1 cellular context compared by ENCODE assay signal in genomic region chr14:33716921-33717320, GRCh38.
TF ChIP-seq lines count a peak whose summit lies in the region.

No MANE protein-coding gene starts in this region.

TF ChIP-seq in GM23338, 12 proteins besides CTCF, POLR2A, EP300 and RAD21 (continued from another document):
- TF ChIP-seq POLR2AphosphoS5 (IDR thresholded peaks at IDR 0.05; ENCODE audit: low read depth) (no peak), CREB1 (CRISPR knock-in tag; IDR thresholded peaks at IDR 0.05; ENCODE audit: low read depth) (no peak), JUNB (IDR thresholded peaks at IDR 0.05; ENCODE audit: unreplicated experiment) (no peak), EZH2 (IDR thresholded peaks at IDR 0.05; ENCODE audit: low read depth, unreplicated experiment) (no peak), ZNF114 (CRISPR knock-in tag; IDR thresholded peaks at IDR 0.05) (no peak), NANOG (IDR thresholded peaks at IDR 0.05; ENCODE audit: borderline replicate concordance) (no peak)
